8 cellular contexts compared by ENCODE assay signal in genomic region chr12:6569786-6570185, GRCh38. TPM values are rescaled to one million over a fixed set of nuclear protein-coding genes. Genes with fewer than 3 reads are reported as not detected.
A peak's percentile ranks its signal among the peaks of the same experiment; 100 is the strongest.
DNase-seq lines count a peak whose midpoint lies in the region; ATAC-seq and TF ChIP-seq lines count a peak whose summit lies in the region.
"Had no signal": no experiment of that assay in that cellular context is flagged by ENCODE, and none has a peak within 500 bp of the region (broad histone marks: within the 10 kb centered on the region; RNA-seq: fewer than 3 reads in every experiment).

No MANE protein-coding gene starts in this region.

- no peak for TF ChIP-seq RAD21 in HCT116 (IDR thresholded peaks at IDR 0.05; ENCODE audit: low read depth)

- no peak overlapping the region for H2AFZ ChIP-seq in HCT116 (ENCODE audit: low read depth, low read length, poor library complexity, severe bottlenecking)

- POLR2A ChIA-PET in CD8-positive, alpha-beta T cell (lab: Charles Lee), result interaction anchor here (0.8 to 1.5 kb wide), 2 partner anchors 33 to 36 kb away, joined by 3 to 4 read pairs; no protein-coding TSS in a partner anchor
- POLR2A ChIA-PET in HCT116 (lab: Charles Lee), result no interaction called here
- POLR2A ChIA-PET in activated naive CD8-positive, alpha-beta T cell treated with anti-CD3 and anti-CD28 coated beads, Interleukin-2, amount 10 ng/mL, durations not matched to agents 7 days and 5 days (lab: Charles Lee), result interaction anchor here (0.7 to 1.0 kb wide), 2 partner anchors 36 to 120 kb away, joined by 3 read pairs; partner anchors contain the start of gene ZNF384

- no peaks in the 10 kb centered on the region for H3K9me2 ChIP-seq in HCT116 (ENCODE audit: insufficient read depth)

- peaks cover 43% of the 10 kb centered on the region for H3K4me1 Mint-ChIP-seq in CD8-positive, alpha-beta T cell (ENCODE audit: low read depth)
- H3K4me1 Mint-ChIP-seq in activated naive CD8-positive, alpha-beta T cell treated with anti-CD3 and anti-CD28 coated beads, Interleukin-2, amount 10 ng/mL, durations not matched to agents 7 days and 5 days, result peaks cover 25% of the 10 kb centered on the region
- peaks cover 28% of the 10 kb centered on the region for H3K4me1 Mint-ChIP-seq in nephron progenitor cell

- no peaks in the 10 kb centered on the region for H3K27me3 Mint-ChIP-seq in CD8-positive, alpha-beta T cell (ENCODE audit: low read depth)
- H3K27me3 Mint-ChIP-seq in activated naive CD8-positive, alpha-beta T cell treated with anti-CD3 and anti-CD28 coated beads, Interleukin-2, amount 10 ng/mL, durations not matched to agents 7 days and 5 days, result no peaks in the 10 kb centered on the region
- H3K27me3 Mint-ChIP-seq in nephron progenitor cell (ENCODE audit: low read depth, poor library complexity), result no peaks in the 10 kb centered on the region

- peaks cover 15% of the 10 kb centered on the region for H3K4me1 ChIP-seq in CD8-positive, alpha-beta T cell (ENCODE audit: insufficient read depth, low read length)
- peaks cover 6 to 15% of the 10 kb centered on the region in 2 experiments; a peak in 3 of 4 replicates for H3K4me1 ChIP-seq in HCT116 (ENCODE audit: control insufficient read depth in 1 of 2, insufficient read depth in 2 of 2, low read length in 2 of 2)

- peak overlapping the region; percentile 78; the same call in 1 of the 2 replicates for H3K4me2 ChIP-seq in HCT116 (ENCODE audit: low read length)

- TF ChIP-seq POLR2A in HCT116 (IDR thresholded peaks at IDR 0.05; ENCODE audit: borderline replicate concordance, extremely low read depth, insufficient read depth, insufficient read length), result no peak

- peak overlapping the region; percentile 65 for H3K4me3 Mint-ChIP-seq in CD8-positive, alpha-beta T cell
- H3K4me3 Mint-ChIP-seq in activated naive CD8-positive, alpha-beta T cell treated with anti-CD3 and anti-CD28 coated beads, Interleukin-2, amount 10 ng/mL, durations not matched to agents 7 days and 5 days, result peak overlapping the region; percentile 100
- peak overlapping the region; percentile 99 for H3K4me3 Mint-ChIP-seq in nephron progenitor cell

- H3K79me2 ChIP-seq in HCT116 (ENCODE audit: insufficient read depth, low read length), result peaks cover 48% of the 10 kb centered on the region

- H3K9me3 Mint-ChIP-seq in CD8-positive, alpha-beta T cell, result no peaks in the 10 kb centered on the region
- no peaks in the 10 kb centered on the region for H3K9me3 Mint-ChIP-seq in activated naive CD8-positive, alpha-beta T cell treated with anti-CD3 and anti-CD28 coated beads, Interleukin-2, amount 10 ng/mL, durations not matched to agents 7 days and 5 days
- H3K9me3 Mint-ChIP-seq in nephron progenitor cell, result no peaks in the 10 kb centered on the region

- no peaks in the 10 kb centered on the region for H3K27me3 ChIP-seq in CD8-positive, alpha-beta T cell (ENCODE audit: insufficient read depth, low read length)
- H3K27me3 ChIP-seq in HCT116 (ENCODE audit: insufficient read depth, low read length), result no peaks in the 10 kb centered on the region

- no peaks in the 10 kb centered on the region; the same call in 1 of the 2 replicates for H4K20me1 ChIP-seq in HCT116 (ENCODE audit: insufficient read depth)

- no peaks in the 10 kb centered on the region for H3K9me3 ChIP-seq in CD8-positive, alpha-beta T cell (ENCODE audit: low read length)
- no peaks in the 10 kb centered on the region for H3K9me3 ChIP-seq in HCT116 (ENCODE audit: control insufficient read depth in 1 of 2, insufficient read depth in 1 of 2, low read depth in 1 of 2, low read length in 2 of 2)

- TF ChIP-seq CTCF in CD8-positive, alpha-beta T cell (IDR thresholded peaks at IDR 0.05), result no peak
- TF ChIP-seq CTCF in HCT116 (IDR thresholded peaks at IDR 0.05 in 2 of 3, conservative IDR thresholded peaks at IDR 0.05 in 1 of 3; ENCODE audit: borderline replicate concordance in 1 of 3, insufficient read depth in 1 of 3, low read depth in 2 of 3, low read length in 2 of 3), result no peak
- no peak for TF ChIP-seq CTCF in nephron progenitor cell (IDR thresholded peaks at IDR 0.05)

- peak overlapping the region; percentile 99 for H3K27ac Mint-ChIP-seq in CD8-positive, alpha-beta T cell
- peak overlapping the region; percentile 70 for H3K27ac Mint-ChIP-seq in activated naive CD8-positive, alpha-beta T cell treated with anti-CD3 and anti-CD28 coated beads, Interleukin-2, amount 10 ng/mL, durations not matched to agents 7 days and 5 days
- H3K27ac Mint-ChIP-seq in nephron progenitor cell, result peak overlapping the region; percentile 32

- H3K27ac ChIP-seq in CD8-positive, alpha-beta T cell (ENCODE audit: low read depth, low read length), result no peak overlapping the region
- H3K27ac ChIP-seq in HCT116 (ENCODE audit: low read depth, low read length), result peak overlapping the region; percentile 81; the same call in 1 of the 2 replicates

- 0 out of 2 replicates have a peak overlapping the region, but pooled peaks have one; percentile 95 for H3K9ac ChIP-seq in HCT116 (ENCODE audit: low read length)

- H3K4me3 ChIP-seq in CD8-positive, alpha-beta T cell (ENCODE audit: low read depth, low read length), result no peak overlapping the region
- no peak overlapping the region for H3K4me3 ChIP-seq in HCT116 (replicated peaks in 1 of 2; ENCODE audit: low read depth in 1 of 2, low read length in 2 of 2)

- H3K36me3 ChIP-seq in CD8-positive, alpha-beta T cell (ENCODE audit: insufficient read depth, low read length), result peaks cover 38% of the 10 kb centered on the region
- peaks cover 45 to 66% of the 10 kb centered on the region in 2 experiments for H3K36me3 ChIP-seq in HCT116 (ENCODE audit: control insufficient read depth in 1 of 2, insufficient read depth in 2 of 2, low read length in 2 of 2)

- H3K36me3 Mint-ChIP-seq in CD8-positive, alpha-beta T cell, result peaks cover 71% of the 10 kb centered on the region
- peaks cover 27% of the 10 kb centered on the region for H3K36me3 Mint-ChIP-seq in activated naive CD8-positive, alpha-beta T cell treated with anti-CD3 and anti-CD28 coated beads, Interleukin-2, amount 10 ng/mL, durations not matched to agents 7 days and 5 days
- peaks cover 60% of the 10 kb centered on the region for H3K36me3 Mint-ChIP-seq in nephron progenitor cell (ENCODE audit: low read depth)

- no TSS peak for BruUV-seq in HCT116 (replicated peaks; lab: Mats Ljungman, UMichigan)

- CTCF ChIA-PET in CD8-positive, alpha-beta T cell (lab: Charles Lee), result interaction anchor here (0.7 to 1.6 kb wide), 9 partner anchors 12 to 265 kb away, joined by 3 to 8 read pairs (median 3); no protein-coding TSS in a partner anchor
- CTCF ChIA-PET in HCT116 (lab: Charles Lee), result interaction anchor here (1.2 to 1.3 kb wide), 2 partner anchors 14 to 120 kb away, joined by 3 to 4 read pairs; partner anchors contain the start of gene ZNF384

- RAD21 ChIA-PET in HCT116 (lab: Charles Lee; ENCODE audit: low non-redundant PET in 1 of 2, low total read pairs in 2 of 2, uncharacterized antibody in 2 of 2, unreplicated experiment in 2 of 2), result no interaction called here

- no peak for ATAC-seq in CD8-positive, alpha-beta T cell
- no peak for ATAC-seq in HCT116
- no peak for ATAC-seq in activated naive CD8-positive, alpha-beta T cell treated with anti-CD3 and anti-CD28 coated beads, Interleukin-2, amount 10 ng/mL, durations not matched to agents 7 days and 5 days (ENCODE audit: low read depth)
- no peak for ATAC-seq in GM21526 (IDR thresholded peaks at IDR 0.05; ENCODE audit: low FRiP score, unreplicated experiment)
- ATAC-seq in HG03045 (IDR thresholded peaks at IDR 0.05; ENCODE audit: unreplicated experiment), result no peak

- no peak for DNase-seq in CD8-positive, alpha-beta T cell
- DNase-seq in HCT116 (ENCODE audit: low read depth, low spot score), result no peak
- DNase-seq in activated naive CD8-positive, alpha-beta T cell treated with anti-CD3 and anti-CD28 coated beads, Interleukin-2, amount 10 ng/mL, durations not matched to agents 7 days and 5 days, result no peak
- DNase-seq in nephron progenitor cell, result no peak
- DNase-seq in epidermal melanocyte (ENCODE audit: insufficient read length, low spot score), result no peak
- DNase-seq: NCI-H1048 had no signal

- intact Hi-C loops in CD8-positive, alpha-beta T cell (cut with DNase I, micrococcal nuclease), result loop anchor here (2.0 to 5.0 kb wide), 4 partner anchors 33 to 258 kb away; partner anchors contain the start of genes CHD4 (in 1 of the 2), P3H3 (in 1 of the 2) and ZNF384 (in 1 of the 2)
- intact Hi-C loops in HCT116 (cut with micrococcal nuclease), result loop anchor here (2.0 to 5.0 kb wide), 2 partner anchors 38 to 127 kb away; partner anchors contain the start of gene CHD4

TF ChIP-seq in HCT116, 20 proteins besides CTCF, POLR2A, EP300 and RAD21 (continues in another document):
- TF ChIP-seq ZFX (IDR thresholded peaks at IDR 0.05) (no peak), ATF3 (IDR thresholded peaks at IDR 0.05) (no peak), POLR2AphosphoS5 (IDR thresholded peaks at IDR 0.05; ENCODE audit: low read depth, low read length) (no peak), SIN3A (IDR thresholded peaks at IDR 0.05; ENCODE audit: low read depth) (no peak), FOSL1 (IDR thresholded peaks at IDR 0.05; ENCODE audit: low read depth) (no peak)

RNA-seq across cellular contexts. Expression of gene NOP2, which starts 1.7 kb away (rescaled TPM):
- total RNA-seq in CD8-positive, alpha-beta T cell, result 10 to 100 TPM; 74.4 to 83.6 TPM
- 108 TPM for total RNA-seq in HCT116 (2021; ENCODE audit: unreplicated experiment)
- polyA plus RNA-seq in HCT116 (2012), result 72.5 and 78.0 TPM in 2 replicates
- 10 to 100 TPM; 76.1 to 78.6 TPM for total RNA-seq in activated naive CD8-positive, alpha-beta T cell treated with anti-CD3 and anti-CD28 coated beads, Interleukin-2, amount 10 ng/mL, durations not matched to agents 7 days and 5 days

RNA-seq across cellular contexts. Expression of gene IFFO1, which starts 13.9 kb away (rescaled TPM):
- 10 to 100 TPM; 16.7 to 18.4 TPM for total RNA-seq in CD8-positive, alpha-beta T cell
- 0.34 TPM for total RNA-seq in HCT116 (2021; ENCODE audit: unreplicated experiment)
- 0.14 and 0.17 TPM in 2 replicates for polyA plus RNA-seq in HCT116 (2012)
- total RNA-seq in activated naive CD8-positive, alpha-beta T cell treated with anti-CD3 and anti-CD28 coated beads, Interleukin-2, amount 10 ng/mL, durations not matched to agents 7 days and 5 days, result 10 to 100 TPM; 35.8 to 37.5 TPM

RNA-seq across cellular contexts. Expression of gene GAPDH, which starts 35.5 kb away (rescaled TPM):
- total RNA-seq in CD8-positive, alpha-beta T cell, result 100 to 1,000 TPM; 503 to 513 TPM
- total RNA-seq in HCT116 (2021; ENCODE audit: unreplicated experiment), result 5,901 TPM
- 15,831 and 17,614 TPM in 2 replicates for polyA plus RNA-seq in HCT116 (2012)
- total RNA-seq in activated naive CD8-positive, alpha-beta T cell treated with anti-CD3 and anti-CD28 coated beads, Interleukin-2, amount 10 ng/mL, durations not matched to agents 7 days and 5 days, result 1,000 to 10,000 TPM; 4,618 to 4,824 TPM

RNA-seq across cellular contexts. Expression of gene CHD4, which starts 37.4 kb away (rescaled TPM):
- total RNA-seq in CD8-positive, alpha-beta T cell, result 100 to 1,000 TPM; 289 to 295 TPM
- 342 TPM for total RNA-seq in HCT116 (2021; ENCODE audit: unreplicated experiment)
- polyA plus RNA-seq in HCT116 (2012), result 163 and 189 TPM in 2 replicates
- 100 to 1,000 TPM; 273 to 277 TPM for total RNA-seq in activated naive CD8-positive, alpha-beta T cell treated with anti-CD3 and anti-CD28 coated beads, Interleukin-2, amount 10 ng/mL, durations not matched to agents 7 days and 5 days

Comparison
In these comparisons a context has a peak if more than half of its experiments do, and no peak if none do; other contexts are left out.
1. H3K27ac Mint-ChIP-seq: peak in every context shown above with its lines; median percentile 99 in CD8-positive, alpha-beta T cell; 70 in activated naive CD8-positive, alpha-beta T cell treated with anti-CD3 and anti-CD28 coated beads, Interleukin-2, amount 10 ng/mL, durations not matched to agents 7 days and 5 days; 32 in nephron progenitor cell.
2. RNA of gene IFFO1, which starts 13.9 kb away (total RNA-seq): 35.8 to 37.5 TPM in activated naive CD8-positive, alpha-beta T cell treated with anti-CD3 and anti-CD28 coated beads, Interleukin-2, amount 10 ng/mL, durations not matched to agents 7 days and 5 days and 16.7 to 18.4 TPM in CD8-positive, alpha-beta T cell; 0.34 TPM in HCT116 (single experiment); every median in the first group is over 10 times any median in the second.
3. RNA of gene GAPDH, which starts 35.5 kb away (total RNA-seq): 5,901 TPM in HCT116 (single experiment) and 4,618 to 4,824 TPM in activated naive CD8-positive, alpha-beta T cell treated with anti-CD3 and anti-CD28 coated beads, Interleukin-2, amount 10 ng/mL, durations not matched to agents 7 days and 5 days; 503 to 513 TPM in CD8-positive, alpha-beta T cell; every median in the first group is over 4 times any median in the second.
4. Peak in every context shown above with its lines, with median percentiles within 50 percentile points of each other: H3K4me3 Mint-ChIP-seq.